27 cellular contexts compared by ENCODE assay signal in genomic region chr6:122114733-122115132, GRCh38.
"Had no signal": no experiment of that assay in that cellular context is flagged by ENCODE, and none has a peak within 500 bp of the region (broad histone marks: within the 10 kb centered on the region; RNA-seq: fewer than 3 reads in every experiment).

No MANE protein-coding gene starts in this region.

- DNase-seq: activated CD4-positive, alpha-beta T cell treated with anti-CD3 and anti-CD28 coated beads for 4 hours; activated CD4-positive, alpha-beta T cell treated with anti-CD3 and anti-CD28 coated beads, Interleukin-2, amount 50 U/mL, for 48 hours; activated CD8-positive, alpha-beta memory T cell treated with anti-CD3 and anti-CD28 coated beads for 24 hours; activated effector memory CD4-positive, alpha-beta T cell treated with Interleukin-2 at 50 U/mL for 16 hours; activated naive CD4-positive, alpha-beta T cell treated with Interleukin-2 at 50 U/mL for 16 hours; activated naive CD8-positive, alpha-beta T cell treated with anti-CD3 and anti-CD28 coated beads for 36 hours; brain microvascular endothelial cell; effector memory CD8-positive, alpha-beta T cell; erythroblast; gastrocnemius medialis; hippocampal formation; left cardiac atrium; left ventricle myocardium superior; naive thymus-derived CD4-positive, alpha-beta T cell; nucleus accumbens; pancreas; retina; stimulated activated CD4-positive, alpha-beta T cell treated with anti-CD3 and anti-CD28 coated beads, Interleukin-4, amount 100 ng/mL, for 24 hours; substantia nigra had no signal

- FAIRE-seq: astrocyte, keratinocyte, pancreas had no signal

- H3K27me3 ChIP-seq: brain microvascular endothelial cell, gastrocnemius medialis, pancreas had no signal

- H3K4me1 ChIP-seq: gastrocnemius medialis, prostate gland had no signal

- H3K36me3 ChIP-seq: brain microvascular endothelial cell, gastrocnemius medialis, pancreas, prostate gland had no signal

- ATAC-seq: effector memory CD8-positive, alpha-beta T cell; gastrocnemius medialis; left cardiac atrium; left ventricle myocardium superior; naive thymus-derived CD4-positive, alpha-beta T cell; pancreas; sciatic nerve; stimulated activated effector memory CD8-positive, alpha-beta T cell treated with anti-CD3 and anti-CD28 coated beads, Interleukin-12 subunit alpha, Interleukin-12 subunit beta, amount 100 ng/mL, for 72 hours had no signal

- H3K4me3 ChIP-seq: coronary artery, gastrocnemius medialis, pancreas, prostate gland, skin epidermis had no signal

- H3K9me3 ChIP-seq: gastrocnemius medialis, pancreas, prostate gland had no signal

- H3K27ac ChIP-seq: brain microvascular endothelial cell, coronary artery, gastrocnemius medialis, pancreas, VCaP had no signal
